In the genomic region with DNA sequence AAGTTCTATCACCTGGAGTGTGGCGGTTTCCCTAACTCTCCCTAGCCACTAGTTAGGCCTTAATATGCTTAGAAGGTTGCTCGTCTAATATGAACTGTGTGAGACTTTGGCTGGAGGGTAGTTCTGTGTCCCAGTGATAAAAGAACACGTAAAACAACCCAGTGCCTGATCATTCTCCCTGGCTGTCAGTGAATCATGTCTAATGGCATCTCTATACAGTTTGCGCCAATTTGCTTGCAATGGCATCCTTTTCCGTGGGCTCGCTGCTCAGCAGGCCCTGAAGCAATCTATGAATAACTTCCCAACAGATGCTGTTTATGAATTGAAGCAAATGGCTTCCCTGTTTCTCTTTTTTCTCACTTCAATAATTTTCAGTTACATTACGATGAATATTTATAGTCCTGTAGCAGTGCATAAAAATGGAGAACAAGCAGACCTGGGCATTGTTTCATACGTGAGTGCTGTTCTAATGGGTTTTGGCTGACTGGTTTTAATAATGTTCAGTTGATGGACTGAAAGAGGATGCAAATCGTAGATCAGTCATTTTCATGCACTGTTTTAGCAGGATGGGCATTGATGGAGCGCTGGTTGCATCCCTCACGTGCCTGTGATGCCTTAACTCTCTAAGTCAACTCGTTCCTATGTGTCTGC, we compare ENCODE assay signal across 17 cellular contexts.
"Had no signal": no experiment of that assay in that cellular context is flagged by ENCODE, and none has a peak within 500 bp of the region (broad histone marks: within the 10 kb centered on the region; RNA-seq: fewer than 3 reads in every experiment).

No MANE protein-coding gene starts in this region.

- H3K36me3 ChIP-seq: breast epithelium, vagina had no signal

- H3K4me3 ChIP-seq: breast epithelium, smooth muscle cell, testis, vagina had no signal

- H3K4me1 ChIP-seq: breast epithelium, parathyroid adenoma, testis, vagina had no signal

- ATAC-seq: left ventricle myocardium superior; sciatic nerve; stimulated activated memory B cell treated with anti-CD40 and anti-IgM and Interleukin-4, amounts not matched to agents 10 μg/mL and 1 μg/mL and 100 μg/mL, for 72 hours had no signal

- DNase-seq: activated CD4-positive, alpha-beta T cell treated with anti-CD3 and anti-CD28 coated beads for 1 hour; activated CD4-positive, alpha-beta T cell treated with anti-CD3 and anti-CD28 coated beads, Interleukin-2, amount 50 U/mL, for 1 hour; activated T-cell treated with anti-CD3 and anti-CD28 coated beads, Interleukin-2, amount 50 U/mL, for 1 hour; effector memory CD4-positive, alpha-beta T cell; foreskin melanocyte; left ventricle myocardium superior; mammary epithelial cell; nephron progenitor cell; nucleus accumbens; stimulated activated CD4-positive, alpha-beta T cell treated with anti-CD3 and anti-CD28 coated beads, Interleukin-15, amount 100 ng/mL, for 24 hours; testis had no signal

- H3K9me3 ChIP-seq: breast epithelium, testis, vagina had no signal
